ENCODE assay signal across 17 cellular contexts in genomic region chr4:7926822-7927221, GRCh38. TPM values are rescaled to one million over a fixed set of nuclear protein-coding genes. Genes with fewer than 3 reads are reported as not detected.
DNase-seq lines count a peak whose midpoint lies in the region; ATAC-seq, FAIRE-seq and TF ChIP-seq lines count a peak whose summit lies in the region.
"Had no signal": no experiment of that assay in that cellular context is flagged by ENCODE, and none has a peak within 500 bp of the region (broad histone marks: within the 10 kb centered on the region; RNA-seq: fewer than 3 reads in every experiment).

No MANE protein-coding gene starts in this region.

- no peak overlapping the region for H3K18ac ChIP-seq in H1 (ENCODE audit: extremely low read depth, low read length)

- H3K4me2 ChIP-seq in H1 (ENCODE audit: insufficient read depth in 1 of 2, low read depth in 2 of 2, low read length in 2 of 2): no peak overlapping the region

- H2AK5ac ChIP-seq in H1 (ENCODE audit: low read depth, low read length): no peak overlapping the region

- peaks cover 0 to 2% of the 10 kb centered on the region in 2 experiments for H4K20me1 ChIP-seq in H1 (replicated peaks in 1 of 2; ENCODE audit: control insufficient read depth in 1 of 2, insufficient read depth in 2 of 2, low read length in 2 of 2)

- WGBS in H1 (ENCODE audit: extremely low coverage in 1 of 2, insufficient coverage in 1 of 2, insufficient read length in 1 of 2, insufficient replicate concordance in 2 of 2, low coverage in 1 of 2, low lambda C conversion rate in 2 of 2, missing lambda C conversion rate in 1 of 2), 2 experiments: 85% methylated on average over 7 of the region's 7 CpGs; no CpG with 5 or more reads in 1 of the 2 experiments
- WGBS in sigmoid colon, 2 donors: 87 to 92% methylated on average over 7 of the region's 7 CpGs

- no peak for TF ChIP-seq CTCF in RWPE1 (conservative IDR thresholded peaks at IDR 0.05; ENCODE audit: low read depth)
- no peak for TF ChIP-seq CTCF in H1 (IDR thresholded peaks at IDR 0.05; ENCODE audit: control extremely low read depth in 1 of 3, insufficient read depth in 1 of 3, low read depth in 1 of 3, low read length in 3 of 3)
- TF ChIP-seq CTCF in sigmoid colon (IDR thresholded peaks at IDR 0.05): no peak

- H3K4me3 Mint-ChIP-seq in activated naive CD4-positive, alpha-beta T cell treated with anti-CD3 and anti-CD28 coated beads, Interleukin-2, amount 10 ng/mL, durations not matched to agents 7 days and 5 days: no peak overlapping the region
- H3K4me3 Mint-ChIP-seq: B cell; CD8-positive, alpha-beta T cell; H9 had no signal

- H2BK20ac ChIP-seq in H1 (ENCODE audit: low read length): no peak overlapping the region

- no peak overlapping the region for H4K91ac ChIP-seq in H1 (replicated peaks; ENCODE audit: insufficient read length, low read length)

- no peak overlapping the region for H3K9ac ChIP-seq in H1 (replicated peaks in 1 of 4; ENCODE audit: extremely low read depth in 1 of 4, low read depth in 3 of 4, low read length in 3 of 4)
- H3K9ac ChIP-seq: BLaER1 treated with 17β-estradiol and CSF1 and Interleukin-3, amounts not matched to agents 10 nM and 100 nM had no signal

- CTCF ChIA-PET in RWPE1 (lab: Yijun Ruan, JAX) (no interaction called here), H1 (lab: Charles Lee; ENCODE audit: partially characterized antibody) (interaction anchor here (0.7 to 5.5 kb wide), 14 partner anchors 10 to 165 kb away, joined by 3 to 34 read pairs (median 4); no protein-coding TSS in a partner anchor)
- CTCF ChIA-PET in activated naive CD4-positive, alpha-beta T cell treated with anti-CD3 and anti-CD28 coated beads, Interleukin-2, amount 10 ng/mL, durations not matched to agents 7 days and 5 days (lab: Charles Lee): interaction anchor here (1.0 to 2.1 kb wide), 3 partner anchors 11 to 125 kb away, joined by 3 to 8 read pairs (median 5); no protein-coding TSS in a partner anchor

- H3K79me2 ChIP-seq in H1 (ENCODE audit: control insufficient read depth in 1 of 2, insufficient read depth in 2 of 2, low read length in 2 of 2): peaks cover 4 to 71% of the 10 kb centered on the region in 2 experiments; a peak in 3 of 4 replicates

- intact Hi-C loops in sigmoid colon (cut with DNase I): no loop called here

- H4K5ac ChIP-seq in H1 (ENCODE audit: insufficient read length, low read depth, low read length): no peak overlapping the region

- no peaks in the 10 kb centered on the region for H3K27me3 Mint-ChIP-seq in activated naive CD4-positive, alpha-beta T cell treated with anti-CD3 and anti-CD28 coated beads, Interleukin-2, amount 10 ng/mL, durations not matched to agents 7 days and 5 days

- H3K27me3 ChIP-seq in H1 (replicated peaks in 1 of 4; ENCODE audit: control insufficient read depth in 3 of 4, extremely low read depth in 1 of 4, insufficient read depth in 3 of 4, low read length in 3 of 4) (no peaks in the 10 kb centered on the region), sigmoid colon (no peaks in the 10 kb centered on the region)
- H3K27me3 ChIP-seq: BLaER1 treated with 17β-estradiol and CSF1 and Interleukin-3, amounts not matched to agents 10 nM and 100 nM had no signal

- TF ChIP-seq POLR2A in H1 (IDR thresholded peaks at IDR 0.05; ENCODE audit: control extremely low read depth in 1 of 2, low read depth in 2 of 2, low read length in 2 of 2) (no peak), sigmoid colon (IDR thresholded peaks at IDR 0.05) (no peak)

- H3K36me3 ChIP-seq in H1 (ENCODE audit: control insufficient read depth in 2 of 4, insufficient read depth in 4 of 4, low read length in 3 of 4) (no peaks in the 10 kb centered on the region), sigmoid colon (no peaks in the 10 kb centered on the region)
- H3K36me3 ChIP-seq: BLaER1 treated with 17β-estradiol and CSF1 and Interleukin-3, amounts not matched to agents 10 nM and 100 nM had no signal

- TF ChIP-seq RAD21 in H1 (IDR thresholded peaks at IDR 0.05 in 1 of 2, conservative IDR thresholded peaks at IDR 0.05 in 1 of 2; ENCODE audit: low read depth in 2 of 2, low read length in 2 of 2): no peak

- H3K79me1 ChIP-seq in H1 (ENCODE audit: low read depth, low read length): peaks cover 3% of the 10 kb centered on the region

- peaks cover 4% of the 10 kb centered on the region for H3K4me1 Mint-ChIP-seq in activated naive CD4-positive, alpha-beta T cell treated with anti-CD3 and anti-CD28 coated beads, Interleukin-2, amount 10 ng/mL, durations not matched to agents 7 days and 5 days
- H3K4me1 Mint-ChIP-seq: B cell had no signal

- no peak overlapping the region for H2BK12ac ChIP-seq in H1 (ENCODE audit: low read depth, low read length)

- H3K4me1 ChIP-seq in H1 (replicated peaks in 1 of 4; ENCODE audit: control insufficient read depth in 3 of 4, insufficient read depth in 4 of 4, low read length in 3 of 4) (peaks cover 6 to 12% (median 10%) of the 10 kb centered on the region in 4 experiments; a peak in 6 of 7 replicates), sigmoid colon (peaks cover 0 to 60% (median 41%) of the 10 kb centered on the region in 4 donors)

- no peak overlapping the region for H3K23ac ChIP-seq in H1 (ENCODE audit: insufficient read length)

- H3K9me3 ChIP-seq in H1 (ENCODE audit: insufficient read depth in 2 of 2, low read depth in 1 of 2, low read length in 1 of 2) (no peaks in the 10 kb centered on the region), sigmoid colon (no peaks in the 10 kb centered on the region)

- H3K27ac Mint-ChIP-seq in activated naive CD4-positive, alpha-beta T cell treated with anti-CD3 and anti-CD28 coated beads, Interleukin-2, amount 10 ng/mL, durations not matched to agents 7 days and 5 days: no peak overlapping the region
- H3K27ac Mint-ChIP-seq: B cell; CD8-positive, alpha-beta T cell had no signal

- FAIRE-seq in H1 (lab: Jason Lieb, UNC): no peak

- peak; percentile 19 for DNase-seq in activated effector memory CD4-positive, alpha-beta T cell treated with anti-CD3 and anti-CD28 coated beads, Interleukin-2, amount 50 U/mL, for 16 hours
- DNase-seq in activated effector memory CD4-positive, alpha-beta T cell treated with Interleukin-2 at 50 U/mL for 16 hours: no peak
- DNase-seq in RWPE1 (ENCODE audit: low spot score) (no peak), H1 (ENCODE audit: low read depth in 1 of 2, low spot score in 2 of 2) (no peak), sigmoid colon (peak; percentile 30), NCI-H1417 (lab: John Stamatoyannopoulos, UW) (no peak)
- DNase-seq in activated naive CD4-positive, alpha-beta T cell treated with anti-CD3 and anti-CD28 coated beads, Interleukin-2, amount 10 ng/mL, durations not matched to agents 7 days and 5 days: no peak
- DNase-seq: 8988T; Calu3; CD8-positive, alpha-beta T cell; DMS79 treated with DMSO at 0.1 percent for 48 hours; GF-D8; GOT3; H9 had no signal

- no peaks in the 10 kb centered on the region for H3K9me3 Mint-ChIP-seq in activated naive CD4-positive, alpha-beta T cell treated with anti-CD3 and anti-CD28 coated beads, Interleukin-2, amount 10 ng/mL, durations not matched to agents 7 days and 5 days
- H3K9me3 Mint-ChIP-seq: H9 had no signal

- H3K27ac ChIP-seq in RWPE1 (peak overlapping the region; percentile 13), H1 (ENCODE audit: low read depth, low read length) (no peak overlapping the region), sigmoid colon (peak overlapping the region in 1 of 4 donors; percentile 22)
- H3K27ac ChIP-seq: BLaER1 treated with 17β-estradiol and CSF1 and Interleukin-3, amounts not matched to agents 10 nM and 100 nM had no signal

- H2AFZ ChIP-seq in H1 (ENCODE audit: low read length): no peak overlapping the region

- POLR2A ChIA-PET in RWPE1 (lab: Yijun Ruan, JAX; ENCODE audit: low non-redundant PET): no interaction called here
- POLR2A ChIA-PET in H1 (lab: Charles Lee; ENCODE audit: partially characterized antibody): interaction anchor here (0.6 to 1.4 kb wide), 4 partner anchors 9 to 49 kb away, joined by 3 to 5 read pairs (median 4); partner anchors contain the start of gene AFAP1

- H4K8ac ChIP-seq in H1 (ENCODE audit: extremely low read depth, insufficient read depth, low read length): no peak overlapping the region

- H3K4ac ChIP-seq in H1 (replicated peaks; ENCODE audit: insufficient read length, low read depth, low read length): no peak overlapping the region

- H3K36me3 Mint-ChIP-seq in activated naive CD4-positive, alpha-beta T cell treated with anti-CD3 and anti-CD28 coated beads, Interleukin-2, amount 10 ng/mL, durations not matched to agents 7 days and 5 days: no peaks in the 10 kb centered on the region

- H3K23me2 ChIP-seq in H1 (ENCODE audit: low read depth, low read length): no peaks in the 10 kb centered on the region

- H3K4me3 ChIP-seq in H1 (ENCODE audit: extremely low read depth in 1 of 4, insufficient read depth in 2 of 4, low read depth in 3 of 4, low read length in 4 of 4): no peak overlapping the region
- H3K4me3 ChIP-seq in sigmoid colon: no peak overlapping the region
- H3K4me3 ChIP-seq: BLaER1 treated with 17β-estradiol and CSF1 and Interleukin-3, amounts not matched to agents 10 nM and 100 nM had no signal

- H3K56ac ChIP-seq in H1 (replicated peaks; ENCODE audit: insufficient read length, low read depth, low read length): no peak overlapping the region

- H2BK5ac ChIP-seq in H1 (ENCODE audit: low read depth, low read length): no peak overlapping the region; the same call in 1 of the 2 replicates

- no peak overlapping the region for H3K14ac ChIP-seq in H1 (ENCODE audit: insufficient read length)

- ATAC-seq in HG02642 (IDR thresholded peaks at IDR 0.05; ENCODE audit: poor library complexity, unreplicated experiment): no peak
- ATAC-seq: CD8-positive, alpha-beta T cell had no signal

- H2BK120ac ChIP-seq in H1 (replicated peaks; ENCODE audit: low read depth, low read length): no peak overlapping the region

- TF ChIP-seq EP300 in H1 (IDR thresholded peaks at IDR 0.05; ENCODE audit: borderline replicate concordance in 1 of 2, low read depth in 2 of 2, low read length in 2 of 2) (no peak), sigmoid colon (IDR thresholded peaks at IDR 0.05) (no peak)

- no peak overlapping the region for H2BK15ac ChIP-seq in H1 (ENCODE audit: low read length)

TF ChIP-seq in H1, 55 proteins besides CTCF, POLR2A, EP300 and RAD21:
- TF ChIP-seq MAFK (IDR thresholded peaks at IDR 0.05; ENCODE audit: low read depth, low read length): peak; percentile 77
- TF ChIP-seq TEAD4 (IDR thresholded peaks at IDR 0.05; ENCODE audit: low read depth, low read length): no peak
- TF ChIP-seq CREB1 (IDR thresholded peaks at IDR 0.05): no peak

RNA-seq across cellular contexts. Expression of gene AFAP1, which starts 12.8 kb away (rescaled TPM):
- total RNA-seq in H1 (2021; fragmentation: NEBNext Ultra II Directional; extraction: Animal tissue kit (Norgen Biotek cat#: 25700)): 16.2 and 18.2 TPM in 2 replicates
- polyA plus RNA-seq in H1 (2011; rRNA removed) (3.6 and 5.1 TPM in 2 replicates), sigmoid colon (10 to 100 TPM in 1 of 3 donors, 1 to 10 TPM in 2; 7.6 to 14.5 (median 9.6) TPM)
- 3.6 TPM for polyA plus RNA-seq in H1 (2011; cell fraction: cytosol; rRNA removed)
- 9.3 TPM for polyA plus RNA-seq in H1 (2011; cell fraction: nucleus; rRNA removed)
- 5.8 to 7.5 TPM (median 6.7 TPM) in 4 replicates for polyA plus RNA-seq in H1 (2012, experiment 1 of 2)
- 2.7 TPM for polyA plus RNA-seq in H1 (2012, experiment 2 of 2)
- polyA plus RNA-seq in H1 (2013, experiment 1 of 2): 7.8 TPM
- 7.8 TPM for polyA plus RNA-seq in H1 (2013, experiment 2 of 2)
- polyA minus RNA-seq in H1 (2011; rRNA and poly(A)+ RNA removed): 8.1 and 10.5 TPM in 2 replicates
- 5.6 TPM for polyA minus RNA-seq in H1 (2011; cell fraction: cytosol; rRNA and poly(A)+ RNA removed)
- 16.3 TPM for polyA minus RNA-seq in H1 (2011; cell fraction: nucleus; rRNA and poly(A)+ RNA removed)
- total RNA-seq in sigmoid colon: 10 to 100 TPM; 24.0 to 51.3 (median 38.2) TPM

Comparison
In these comparisons a context has a peak if more than half of its experiments do, and no peak if none do; other contexts are left out.
1. DNase-seq: peak in activated effector memory CD4-positive, alpha-beta T cell treated with anti-CD3 and anti-CD28 coated beads, Interleukin-2, amount 50 U/mL, for 16 hours (single experiment) and sigmoid colon (single experiment); none in activated effector memory CD4-positive, alpha-beta T cell treated with Interleukin-2 at 50 U/mL for 16 hours (single experiment), RWPE1 (single experiment), H1 (0 of 2), NCI-H1417 (0 of 3) and activated naive CD4-positive, alpha-beta T cell treated with anti-CD3 and anti-CD28 coated beads, Interleukin-2, amount 10 ng/mL, durations not matched to agents 7 days and 5 days (single experiment).